Comparison of ENCODE assay signal across 8 cellular contexts in genomic region chrX:71622347-71623104, GRCh38. TPM values are rescaled to one million over a fixed set of nuclear protein-coding genes. Genes with fewer than 3 reads are reported as not detected.
DNase-seq lines count a peak whose midpoint lies in the region; ATAC-seq and TF ChIP-seq lines count a peak whose summit lies in the region.

No MANE protein-coding gene starts in this region.

- TF ChIP-seq CTCF in AG09319 (IDR thresholded peaks at IDR 0.05; ENCODE audit: low read depth, low read length), result peak; percentile 28
- 0 out of 2 replicates have a peak, but pooled peaks have one; percentile 11 for TF ChIP-seq CTCF in SK-N-SH (IDR thresholded peaks at IDR 0.05)
- peak in 2 of 9 donors; percentile 19 to 47 for TF ChIP-seq CTCF in heart right ventricle (IDR thresholded peaks at IDR 0.05)

- H3K27me3 ChIP-seq in SK-N-SH (ENCODE audit: insufficient read depth) (no peaks in the 10 kb centered on the region; the same call in 1 of the 2 replicates), heart right ventricle (no peaks in the 10 kb centered on the region)

- intact Hi-C loops in heart right ventricle (cut with DNase I) (no loop called here), sciatic nerve (cut with DNase I) (no loop called here)

- 41% methylated on average over 11 of the region's 15 CpGs for WGBS in SK-N-SH (ENCODE audit: low lambda C conversion rate)
- WGBS in heart right ventricle, 2 donors, result 37 to 42% methylated on average over 13 to 15 of the region's 15 CpGs

- TF ChIP-seq POLR2A in GM19099 (IDR thresholded peaks at IDR 0.05; ENCODE audit: extremely low read depth, insufficient read length, low read depth), result peak; percentile 54

- H3K9ac ChIP-seq in SK-N-SH, result no peak overlapping the region

- ATAC-seq in HG03378 (IDR thresholded peaks at IDR 0.05; ENCODE audit: unreplicated experiment) (peak; percentile 50), heart right ventricle (peak; percentile 85 to 94 (median 88)), sciatic nerve (peak; percentile 93)

- TF ChIP-seq EP300 in SK-N-SH (IDR thresholded peaks at IDR 0.05; ENCODE audit: borderline replicate concordance in 1 of 2, low read depth in 1 of 2, low read length in 1 of 2), result no peak

- no peaks in the 10 kb centered on the region for H3K79me2 ChIP-seq in SK-N-SH (ENCODE audit: insufficient read depth)

- no peaks in the 10 kb centered on the region for H3K36me3 ChIP-seq in SK-N-SH (replicated peaks in 1 of 2; ENCODE audit: control insufficient read depth in 1 of 2, insufficient read depth in 2 of 2, low read length in 1 of 2)
- H3K36me3 ChIP-seq in heart right ventricle, result no peaks in the 10 kb centered on the region

- no peak overlapping the region for H3K27ac ChIP-seq in SK-N-SH (ENCODE audit: low read depth in 2 of 2, low read length in 1 of 2)
- H3K27ac ChIP-seq in heart right ventricle, result peak overlapping the region; percentile 48 to 85 (median 73)

- peak; percentile 27 for DNase-seq in AG09319 (ENCODE audit: extremely low read depth, low read depth)
- DNase-seq in SK-N-SH, result peak; percentile 35
- peak; percentile 42 for DNase-seq in activated naive CD8-positive, alpha-beta T cell treated with anti-CD3 and anti-CD28 coated beads, Interleukin-2, amount 50 U/mL, for 16 hours (ENCODE audit: low read depth, low spot score)
- DNase-seq in heart right ventricle, result peak; percentile 75 to 78
- DNase-seq in sciatic nerve (ENCODE audit: low spot score), result peak; percentile 82
- no peak for DNase-seq in T1000 (lab: John Stamatoyannopoulos, UW)

- H3F3A ChIP-seq in SK-N-SH (replicated peaks; ENCODE audit: insufficient read depth), result no peaks in the 10 kb centered on the region

- H3K4me3 ChIP-seq in SK-N-SH (ENCODE audit: low read depth in 2 of 2, low read length in 1 of 2) (no peak overlapping the region), heart right ventricle (no peak overlapping the region)

- no peak for TF ChIP-seq RAD21 in SK-N-SH (IDR thresholded peaks at IDR 0.05; ENCODE audit: low read length)

- H2AFZ ChIP-seq in SK-N-SH (ENCODE audit: low read depth), result no peak overlapping the region

- no peak overlapping the region for H3K4me2 ChIP-seq in SK-N-SH

- CTCF ChIA-PET in SK-N-SH (lab: Yijun Ruan, JAX), result no interaction called here

- H3K9me3 ChIP-seq in SK-N-SH (no peaks in the 10 kb centered on the region), heart right ventricle (no peaks in the 10 kb centered on the region)

- no peaks in the 10 kb centered on the region for H3K9me2 ChIP-seq in SK-N-SH

- H3K4me1 ChIP-seq in SK-N-SH (ENCODE audit: control insufficient read depth in 1 of 2, insufficient read depth in 2 of 2, low read depth in 1 of 2, low read length in 1 of 2) (no peaks in the 10 kb centered on the region), heart right ventricle (peaks cover 0 to 41% (median 14%) of the 10 kb centered on the region in 9 donors)

- H4K20me1 ChIP-seq in SK-N-SH (ENCODE audit: insufficient read depth), result no peaks in the 10 kb centered on the region

- POLR2A ChIA-PET in SK-N-SH (lab: Yijun Ruan, JAX), result no interaction called here

TF ChIP-seq in SK-N-SH, 30 proteins besides CTCF, POLR2A, EP300 and RAD21:
- TF ChIP-seq GATA2 (CRISPR knock-in tag; IDR thresholded peaks at IDR 0.05) (no peak), GABPA (IDR thresholded peaks at IDR 0.05; ENCODE audit: low read depth) (no peak), TAF1 (IDR thresholded peaks at IDR 0.05; ENCODE audit: borderline replicate concordance, low read depth, low read length) (no peak), SMC3 (IDR thresholded peaks at IDR 0.05; ENCODE audit: low read depth, low read length) (no peak), ELF1 (IDR thresholded peaks at IDR 0.05) (no peak), TEAD4 (IDR thresholded peaks at IDR 0.05; ENCODE audit: borderline replicate concordance, insufficient read depth) (no peak)

RNA-seq across cellular contexts. Expression of gene CXCR3, which starts 4.2 kb away (rescaled TPM):
- polyA plus RNA-seq in SK-N-SH (2012; rRNA removed) (not detected in 2 replicates), heart right ventricle (under 1 TPM; 0.10 to 0.15 TPM)
- not detected in 2 replicates for polyA plus RNA-seq in SK-N-SH (2012; cell fraction: cytosol; rRNA removed)
- not detected in 2 replicates for polyA plus RNA-seq in SK-N-SH (2012; cell fraction: nucleus; rRNA removed)
- total RNA-seq in heart right ventricle (1 to 10 TPM in 1 of 10 donors, under 1 TPM in 3, not detected in 6; 0.17 to 2.7 (median 0.38) TPM), sciatic nerve (0.31 TPM)

RNA-seq across cellular contexts. Expression of gene GCNA, which starts 44.3 kb away (rescaled TPM):
- 1.8 and 2.5 TPM in 2 replicates for polyA plus RNA-seq in SK-N-SH (2012; rRNA removed)
- 0.84 and 0.88 TPM in 2 replicates for polyA plus RNA-seq in SK-N-SH (2012; cell fraction: cytosol; rRNA removed)
- 5.9 and 10.2 TPM in 2 replicates for polyA plus RNA-seq in SK-N-SH (2012; cell fraction: nucleus; rRNA removed)
- 1 to 10 TPM in 7 of 10 donors, under 1 TPM in 3; 0.53 to 2.7 (median 1.2) TPM for total RNA-seq in heart right ventricle
- polyA plus RNA-seq in heart right ventricle, result 1 to 10 TPM; 1.5 to 1.7 TPM
- 3.6 TPM for total RNA-seq in sciatic nerve

Comparison
In these comparisons a context has a peak if more than half of its experiments do, and no peak if none do; other contexts are left out.
1. H3K27ac ChIP-seq: peak in heart right ventricle (10 of 10); none in SK-N-SH (0 of 2).
2. Peak in every context shown above with its lines, with median percentiles within 50 percentile points of each other: ATAC-seq.